Comparison of ENCODE assay signal across 29 cellular contexts in the genomic region with DNA sequence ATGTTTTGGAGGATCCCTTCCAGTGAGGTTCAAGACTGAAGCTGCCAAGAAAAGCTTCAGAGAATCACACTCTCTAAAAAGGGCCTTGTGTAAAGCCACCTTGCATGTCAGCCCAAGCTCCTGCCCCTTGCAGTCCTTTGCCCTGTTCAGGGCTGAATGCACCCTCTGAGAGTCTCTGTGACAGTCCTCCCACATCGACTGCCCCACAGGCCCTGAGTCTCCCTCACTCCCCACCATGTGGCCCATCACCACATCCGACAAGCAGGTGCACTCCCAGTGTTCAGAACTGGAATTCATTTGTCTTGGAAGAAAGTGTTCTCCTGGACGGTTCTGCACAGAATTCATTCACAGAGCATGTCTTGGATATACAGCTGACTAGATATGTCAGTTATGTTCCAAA. TPM values are rescaled to one million over a fixed set of nuclear protein-coding genes. Genes with fewer than 3 reads are reported as not detected.
DNase-seq lines count a peak whose midpoint lies in the region; ATAC-seq, FAIRE-seq and TF ChIP-seq lines count a peak whose summit lies in the region.
"Had no signal": no experiment of that assay in that cellular context is flagged by ENCODE, and none has a peak within 500 bp of the region (broad histone marks: within the 10 kb centered on the region; RNA-seq: fewer than 3 reads in every experiment).

No MANE protein-coding gene starts in this region.

- no peak for TF ChIP-seq RAD21 in HCT116 (IDR thresholded peaks at IDR 0.05; ENCODE audit: low read depth)
- no peak for TF ChIP-seq RAD21 in GM12878 (IDR thresholded peaks at IDR 0.05; ENCODE audit: insufficient read depth, low read depth, low read length)

- no TSS peak for BruUV-seq in HCT116 (replicated peaks; lab: Mats Ljungman, UMichigan)
- no TSS peak for BruUV-seq in GM12878 (replicated peaks; lab: Mats Ljungman, UMichigan)
- no TSS peak for BruUV-seq in mammary epithelial cell (replicated peaks; lab: Mats Ljungman, UMichigan)

- peak overlapping the region; percentile 82 for H3K27ac Mint-ChIP-seq in memory B cell
- H3K27ac Mint-ChIP-seq: activated CD4-positive, alpha-beta T cell treated with anti-CD3 and anti-CD28 coated beads for 36 hours; activated CD8-positive, alpha-beta T cell treated with anti-CD3 and anti-CD28 coated beads for 36 hours; activated T-helper 17 cell treated with anti-CD3 and anti-CD28 coated beads, Interleukin-2, amount 50 U/mL, for 72 hours; HFFc6; immature natural killer cell; progenitor cell of endocrine pancreas; type B pancreatic cell had no signal

- ATAC-seq in HCT116 (peak; percentile 32; the same call in 1 of the 2 replicates), GM12878 (peak; percentile 48; the same call in 2 of the 3 replicates), memory B cell (ENCODE audit: low read depth) (no peak)
- ATAC-seq: activated CD4-positive, alpha-beta T cell treated with anti-CD3 and anti-CD28 coated beads for 36 hours; activated CD8-positive, alpha-beta T cell treated with anti-CD3 and anti-CD28 coated beads for 36 hours; activated T-helper 17 cell treated with anti-CD3 and anti-CD28 coated beads, Interleukin-2, amount 50 U/mL, for 72 hours; sciatic nerve had no signal

- POLR2A ChIA-PET in HCT116 (lab: Charles Lee) = no interaction called here
- POLR2A ChIA-PET in GM12878 (lab: Charles Lee) = no interaction called here

- intact Hi-C loops in HCT116 (cut with micrococcal nuclease) (no loop called here), GM12878 (cut with micrococcal nuclease; ENCODE audit: unreplicated experiment) (no loop called here), mammary epithelial cell (cut with micrococcal nuclease) (no loop called here)

- no peak for TF ChIP-seq EP300 in GM12878 (IDR thresholded peaks at IDR 0.05; ENCODE audit: borderline replicate concordance in 1 of 2, control insufficient read depth in 1 of 2, low read depth in 2 of 2, low read length in 2 of 2)

- H4K20me1 ChIP-seq in BLaER1 (peaks cover 100% of the 10 kb centered on the region), HCT116 (ENCODE audit: insufficient read depth) (no peaks in the 10 kb centered on the region), GM12878 (ENCODE audit: control insufficient read depth, insufficient read depth) (no peaks in the 10 kb centered on the region; the same call in 1 of the 2 replicates), mammary epithelial cell (ENCODE audit: insufficient read depth, low read length) (no peaks in the 10 kb centered on the region)

- H3K4me2 ChIP-seq in BLaER1 = peak overlapping the region; percentile 5; the same call in 1 of the 2 replicates
- H3K4me2 ChIP-seq in HCT116 (ENCODE audit: low read length) = no peak overlapping the region
- H3K4me2 ChIP-seq in GM12878 (ENCODE audit: control insufficient read depth, insufficient read depth) = peak overlapping the region; percentile 5; the same call in 1 of the 2 replicates
- H3K4me2 ChIP-seq in mammary epithelial cell (ENCODE audit: insufficient read depth, low read depth, low read length) = no peak overlapping the region
- H3K4me2 ChIP-seq: KMS-11 had no signal

- H3K9me2 ChIP-seq in HCT116 (ENCODE audit: insufficient read depth) = no peaks in the 10 kb centered on the region

- peaks cover 62% of the 10 kb centered on the region for H3K4me1 Mint-ChIP-seq in memory B cell
- H3K4me1 Mint-ChIP-seq: activated T-helper 17 cell treated with anti-CD3 and anti-CD28 coated beads, Interleukin-2, amount 50 U/mL, for 72 hours had no signal

- H3K4me3 ChIP-seq in BLaER1 (no peak overlapping the region), HCT116 (replicated peaks in 1 of 2; ENCODE audit: low read depth in 1 of 2, low read length in 2 of 2) (no peak overlapping the region), GM12878 (no peak overlapping the region), mammary epithelial cell (replicated peaks in 1 of 3; ENCODE audit: insufficient read depth in 1 of 3, low read depth in 2 of 3, low read length in 3 of 3) (no peak overlapping the region)

- FAIRE-seq in GM12878 (lab: Jason Lieb, UNC) = no peak
- FAIRE-seq: colon, G401.6 had no signal

- TF ChIP-seq CTCF in HCT116 (IDR thresholded peaks at IDR 0.05 in 2 of 3, conservative IDR thresholded peaks at IDR 0.05 in 1 of 3; ENCODE audit: borderline replicate concordance in 1 of 3, insufficient read depth in 1 of 3, low read depth in 2 of 3, low read length in 2 of 3) (no peak), GM12878 (IDR thresholded peaks at IDR 0.05 in 2 of 3, conservative IDR thresholded peaks at IDR 0.05 in 1 of 3; ENCODE audit: control insufficient read depth in 2 of 3, extremely low read depth in 1 of 3, insufficient read depth in 1 of 3, low read depth in 3 of 3, low read length in 3 of 3) (no peak), mammary epithelial cell (conservative IDR thresholded peaks at IDR 0.05 in 1 of 2, IDR thresholded peaks at IDR 0.05 in 1 of 2; ENCODE audit: extremely low read depth in 1 of 2, insufficient read depth in 1 of 2, low read depth in 1 of 2, low read length in 2 of 2) (no peak)

- H3K27me3 Mint-ChIP-seq in memory B cell = no peaks in the 10 kb centered on the region
- H3K27me3 Mint-ChIP-seq: progenitor cell of endocrine pancreas, type B pancreatic cell had no signal

- DNase-seq in HCT116 (ENCODE audit: low read depth, low spot score) = no peak
- no peak for DNase-seq in GM12878 (ENCODE audit: low read depth, low spot score)
- no peak for DNase-seq in memory B cell (ENCODE audit: low spot score in 2 of 2)
- DNase-seq in mammary epithelial cell = no peak
- DNase-seq in DMS53 treated with DMSO at 0.1 percent for 48 hours (lab: John Stamatoyannopoulos, UW; ENCODE audit: unreplicated experiment) = no peak
- no peak for DNase-seq in DMS153 treated with DMSO at 0.1 percent for 48 hours (lab: John Stamatoyannopoulos, UW; ENCODE audit: unreplicated experiment)
- DNase-seq in effector CD8-positive, alpha-beta T cell (lab: John Stamatoyannopoulos, UW) = no peak
- DNase-seq: activated CD4-positive, alpha-beta T cell treated with anti-CD3 and anti-CD28 coated beads for 36 hours; activated CD8-positive, alpha-beta T cell treated with anti-CD3 and anti-CD28 coated beads for 36 hours; activated naive CD4-positive, alpha-beta T cell treated with anti-CD3 and anti-CD28 coated beads, Interleukin-2, amount 50 U/mL, for 16 hours; amniotic stem cell; DMS153; effector memory CD4-positive, alpha-beta T cell; HFFc6; immature natural killer cell; NCI-H1417 treated with DMSO at 0.1 percent for 48 hours; NCI-H2081 treated with DMSO at 0.1 percent for 48 hours; NCI-H2227 treated with DMSO at 0.1 percent for 48 hours; NCI-H526; SHP77; stimulated activated CD4-positive, alpha-beta T cell treated with anti-CD3 and anti-CD28 coated beads, Interleukin-4, amount 100 ng/mL, for 1 hour had no signal

- peak overlapping the region; percentile 8; the same call in 1 of the 2 replicates for H3K27ac ChIP-seq in BLaER1
- H3K27ac ChIP-seq in HCT116 (ENCODE audit: low read depth, low read length) = no peak overlapping the region
- H3K27ac ChIP-seq in GM12878 (ENCODE audit: control insufficient read depth, insufficient read depth) = peak overlapping the region; percentile 4
- H3K27ac ChIP-seq in mammary epithelial cell (ENCODE audit: insufficient read depth, low read depth, low read length) = no peak overlapping the region
- H3K27ac ChIP-seq: KMS-11 had no signal

- H3K27me3 ChIP-seq in BLaER1 = no peaks in the 10 kb centered on the region
- H3K27me3 ChIP-seq in HCT116 (ENCODE audit: insufficient read depth, low read length) = peaks cover 19% of the 10 kb centered on the region
- H3K27me3 ChIP-seq in GM12878 (replicated peaks in 1 of 2; ENCODE audit: control insufficient read depth in 2 of 2, insufficient read depth in 2 of 2, low read length in 1 of 2) = no peaks in the 10 kb centered on the region
- H3K27me3 ChIP-seq in mammary epithelial cell (ENCODE audit: insufficient read depth, low read length) = no peaks in the 10 kb centered on the region

- CTCF ChIA-PET in HCT116 (lab: Charles Lee) = no interaction called here
- CTCF ChIA-PET in GM12878 (lab: Yijun Ruan, JAX) = interaction anchor here (0.7 kb wide), 1 partner anchor 207 kb away, joined by 3 read pairs; no protein-coding TSS in a partner anchor
- CTCF ChIA-PET in mammary epithelial cell (lab: Charles Lee; ENCODE audit: low non-redundant PET) = no interaction called here

- H3K4me1 ChIP-seq in BLaER1 = peaks cover 79% of the 10 kb centered on the region
- no peaks in the 10 kb centered on the region for H3K4me1 ChIP-seq in HCT116 (ENCODE audit: control insufficient read depth in 1 of 2, insufficient read depth in 2 of 2, low read length in 2 of 2)
- H3K4me1 ChIP-seq in GM12878 (ENCODE audit: control insufficient read depth, insufficient read depth, low read length) = peaks cover 38% of the 10 kb centered on the region
- peaks cover 9% of the 10 kb centered on the region for H3K4me1 ChIP-seq in mammary epithelial cell (ENCODE audit: insufficient read depth, low read length)

- TF ChIP-seq POLR2A in HCT116 (IDR thresholded peaks at IDR 0.05; ENCODE audit: borderline replicate concordance, extremely low read depth, insufficient read depth, insufficient read length) (no peak), GM12878 (IDR thresholded peaks at IDR 0.05; ENCODE audit: low read depth, low read length) (no peak)

- no peak overlapping the region for H3K9ac ChIP-seq in BLaER1
- H3K9ac ChIP-seq in HCT116 (ENCODE audit: low read length) = no peak overlapping the region
- H3K9ac ChIP-seq in GM12878 (ENCODE audit: control insufficient read depth, insufficient read depth, low read length) = no peak overlapping the region
- no peak overlapping the region for H3K9ac ChIP-seq in mammary epithelial cell (ENCODE audit: insufficient read depth, low read length)
- H3K9ac ChIP-seq: KMS-11 had no signal

- in situ Hi-C loops in GM12878 (cut with MboI) = no loop called here
- in situ Hi-C loops in mammary epithelial cell (cut with MboI; ENCODE audit: low sequenced_read_pairs in 2 of 2) = no loop called here

- H3K9me3 Mint-ChIP-seq in memory B cell = no peaks in the 10 kb centered on the region
- H3K9me3 Mint-ChIP-seq: activated CD8-positive, alpha-beta T cell treated with anti-CD3 and anti-CD28 coated beads for 36 hours; activated T-helper 17 cell treated with anti-CD3 and anti-CD28 coated beads, Interleukin-2, amount 50 U/mL, for 72 hours; HFFc6; immature natural killer cell; type B pancreatic cell had no signal

- SMC1A ChIA-PET in GM12878 (lab: Charles Lee; ENCODE audit: uncharacterized antibody, unreplicated experiment) = interaction anchor here (0.6 to 0.7 kb wide), 4 partner anchors 13 to 390 kb away, joined by 3 read pairs; no protein-coding TSS in a partner anchor

- dilution Hi-C loops in mammary epithelial cell (cut with HindIII; ENCODE audit: low sequenced_read_pairs) = no loop called here

- H3K36me3 Mint-ChIP-seq in memory B cell = peaks cover 32% of the 10 kb centered on the region
- H3K36me3 Mint-ChIP-seq: immature natural killer cell had no signal

- H3K9me3 ChIP-seq in BLaER1 (no peaks in the 10 kb centered on the region), HCT116 (ENCODE audit: control insufficient read depth in 1 of 2, insufficient read depth in 1 of 2, low read depth in 1 of 2, low read length in 2 of 2) (no peaks in the 10 kb centered on the region), GM12878 (replicated peaks; ENCODE audit: control insufficient read depth, insufficient read depth, low read length) (no peaks in the 10 kb centered on the region), mammary epithelial cell (replicated peaks; ENCODE audit: insufficient read depth, low read length) (no peaks in the 10 kb centered on the region)

- peak overlapping the region; percentile 32 for H3K4me3 Mint-ChIP-seq in memory B cell
- H3K4me3 Mint-ChIP-seq: activated CD4-positive, alpha-beta T cell treated with anti-CD3 and anti-CD28 coated beads for 36 hours; activated CD8-positive, alpha-beta T cell treated with anti-CD3 and anti-CD28 coated beads for 36 hours; activated T-helper 17 cell treated with anti-CD3 and anti-CD28 coated beads, Interleukin-2, amount 50 U/mL, for 72 hours; HFFc6; immature natural killer cell; type B pancreatic cell had no signal

- H3K36me3 ChIP-seq in BLaER1 (peaks cover 95% of the 10 kb centered on the region), HCT116 (ENCODE audit: control insufficient read depth in 1 of 2, insufficient read depth in 2 of 2, low read length in 2 of 2) (no peaks in the 10 kb centered on the region), GM12878 (ENCODE audit: control insufficient read depth in 2 of 2, insufficient read depth in 2 of 2, low read length in 1 of 2) (peaks cover 0 to 9% of the 10 kb centered on the region in 2 experiments; a peak in 1 of 4 replicates), mammary epithelial cell (ENCODE audit: insufficient read depth, low read length) (no peaks in the 10 kb centered on the region)

- WGBS in GM12878 (ENCODE audit: insufficient coverage, insufficient replicate concordance, low lambda C conversion rate, missing lambda C conversion rate) = 62% methylated on average over 3 of the region's 3 CpGs
- WGBS in mammary epithelial cell (ENCODE audit: low coverage, missing lambda C conversion rate) = 92% methylated on average over 3 of the region's 3 CpGs

- H3K79me2 ChIP-seq in HCT116 (ENCODE audit: insufficient read depth, low read length) (no peaks in the 10 kb centered on the region), GM12878 (ENCODE audit: control insufficient read depth, insufficient read depth, low read length) (peaks cover 74% of the 10 kb centered on the region), mammary epithelial cell (ENCODE audit: insufficient read depth, low read length) (no peaks in the 10 kb centered on the region)

- H2AFZ ChIP-seq in HCT116 (ENCODE audit: low read depth, low read length, poor library complexity, severe bottlenecking) (no peak overlapping the region), GM12878 (ENCODE audit: control insufficient read depth, low read depth, low read length) (no peak overlapping the region), mammary epithelial cell (ENCODE audit: low read depth, low read length) (no peak overlapping the region)

- RAD21 ChIA-PET in HCT116 (lab: Charles Lee; ENCODE audit: low non-redundant PET in 1 of 2, low total read pairs in 2 of 2, uncharacterized antibody in 2 of 2, unreplicated experiment in 2 of 2) (interaction anchor here in 1 of 2 experiments (0.5 kb wide), 1 partner anchor 28 kb away, joined by 3 read pairs; no protein-coding TSS in a partner anchor), GM12878 (lab: Charles Lee; ENCODE audit: unreplicated experiment) (no interaction called here)

RNA-seq across cellular contexts. Expression of gene BCL11A, which starts 31.0 kb away (rescaled TPM):
- total RNA-seq in HCT116 (2021; ENCODE audit: unreplicated experiment) = 0.71 TPM
- 0.62 and 0.70 TPM in 2 replicates for polyA plus RNA-seq in HCT116 (2012)
- 2.6 and 3.2 TPM in 2 replicates for total RNA-seq in GM12878 (2013; cell fraction: nucleolus; rRNA removed)
- 12.6 and 13.2 TPM in 2 replicates for total RNA-seq in GM12878 (2014; rRNA removed)
- 9.4 and 11.1 TPM in 2 replicates for total RNA-seq in GM12878 (2014; rRNA removed; fragmentation: Illumina TruSeq; extraction: Trizol)
- total RNA-seq in GM12878 (2021) = 22.7 and 26.6 TPM in 2 replicates
- 13.7 TPM for polyA plus RNA-seq in GM12878 (2011; ENCODE audit: low read depth)
- polyA plus RNA-seq in GM12878 (2011; rRNA removed) = not detected in 2 replicates
- not detected in 2 replicates for polyA plus RNA-seq in GM12878 (2011; cell fraction: cytosol; rRNA removed)
- not detected in 2 replicates for polyA plus RNA-seq in GM12878 (2011; cell fraction: nucleus; rRNA removed)
- 21.4 TPM in 2 replicates for polyA plus RNA-seq in GM12878 (2012)
- polyA plus RNA-seq in GM12878 (2014; fragmentation: Illumina TruSeq; extraction: Trizol) = 10.7 and 11.1 TPM in 2 replicates
- 10 to 100 TPM in 1 of 2 experiments, 1 to 10 TPM in 1; 9.0 to 11.2 TPM for polyA plus RNA-seq in GM12878 (2014; fragmentation: Nextera tagmentation; extraction: Ambion mirVana)
- polyA plus RNA-seq in GM12878 (2014; rRNA removed) = 7.5 and 8.1 TPM in 2 replicates
- polyA plus RNA-seq in GM12878 (2016; fragmentation: Nextera tagmentation; extraction: Ambion mirVana) = 1 to 10 TPM; 8.4 to 9.9 TPM
- polyA minus RNA-seq in GM12878 (2011; rRNA and poly(A)+ RNA removed) = not detected in 2 replicates
- polyA minus RNA-seq in GM12878 (2011; cell fraction: cytosol; rRNA and poly(A)+ RNA removed) = not detected in 2 replicates
- not detected in 2 replicates for polyA minus RNA-seq in GM12878 (2011; cell fraction: nucleus; rRNA and poly(A)+ RNA removed)
- 10 to 100 TPM in 1 of 2 donors, 1 to 10 TPM in 1; 8.5 to 12.7 TPM for total RNA-seq in mammary epithelial cell
- 2.7 TPM for polyA plus RNA-seq in mammary epithelial cell
- polyA minus RNA-seq in mammary epithelial cell = 10.6 TPM

Comparison
In these comparisons a context has a peak if more than half of its experiments do, and no peak if none do; other contexts are left out.
1. H3K27ac ChIP-seq: peak in BLaER1 (single experiment) and GM12878 (single experiment); none in HCT116 (single experiment) and mammary epithelial cell (single experiment).
2. H3K4me2 ChIP-seq: peak in BLaER1 (single experiment) and GM12878 (single experiment); none in HCT116 (single experiment) and mammary epithelial cell (single experiment).